Comparison of ENCODE assay signal across 8 cellular contexts in genomic region chr6:116253505-116254296, GRCh38. TPM values are rescaled to one million over a fixed set of nuclear protein-coding genes. Genes with fewer than 3 reads are reported as not detected.
DNase-seq lines count a peak whose midpoint lies in the region; ATAC-seq and TF ChIP-seq lines count a peak whose summit lies in the region.

Gene TSPYL4 (minus strand): TSS chr6:116254075. CDS start chr6:116254008, 67 bp downstream.

- no peaks in the 10 kb centered on the region for H3K4me1 Mint-ChIP-seq in activated T-helper 1 cell treated with anti-CD3 and anti-CD28 coated beads, Interleukin-12 subunit alpha, Interleukin-12 subunit beta, Interleukin-2, Interleukin-4 antibody, amounts not matched to agents 30 ng/mL and 10 ng/mL and 1 ng/mL, durations not matched to agents 14 hours and 24 hours and 36 hours (ENCODE audit: low read depth)
- peaks cover 0 to 27% (median 3%) of the 10 kb centered on the region in 3 donors for H3K4me1 Mint-ChIP-seq in naive B cell
- peaks cover 1% of the 10 kb centered on the region for H3K4me1 Mint-ChIP-seq in stimulated activated effector memory CD8-positive, alpha-beta T cell treated with anti-CD3 and anti-CD28 coated beads, Interleukin-12 subunit alpha, Interleukin-12 subunit beta, amount 100 ng/mL, for 72 hours

- H3K4me3 Mint-ChIP-seq in activated T-helper 1 cell treated with anti-CD3 and anti-CD28 coated beads, Interleukin-12 subunit alpha, Interleukin-12 subunit beta, Interleukin-2, Interleukin-4 antibody, amounts not matched to agents 30 ng/mL and 10 ng/mL and 1 ng/mL, durations not matched to agents 14 hours and 24 hours and 36 hours, result no peak within 1 kb of the TSS
- H3K4me3 Mint-ChIP-seq in naive B cell, result no peak within 1 kb of the TSS
- no peak within 1 kb of the TSS for H3K4me3 Mint-ChIP-seq in stimulated activated effector memory CD8-positive, alpha-beta T cell treated with anti-CD3 and anti-CD28 coated beads, Interleukin-12 subunit alpha, Interleukin-12 subunit beta, amount 100 ng/mL, for 72 hours

- H3K4me3 ChIP-seq in LNCaP clone FGC (ENCODE audit: low read depth, low read length), result peak within 1 kb of the TSS; percentile 99
- H3K4me3 ChIP-seq in fibroblast of mammary gland (ENCODE audit: control insufficient read depth, low read depth, low read length), result peak within 1 kb of the TSS; percentile 91

- DNase-seq in EH (ENCODE audit: low read depth) (peak; percentile 97), H4 (ENCODE audit: low spot score) (peak; percentile 90), LNCaP clone FGC (ENCODE audit: low read depth) (peak; percentile 90), RPMI7951 (ENCODE audit: low read depth) (peak; percentile 97), fibroblast of mammary gland (ENCODE audit: low read depth) (peak; percentile 95), naive B cell (peak; percentile 89)
- peak; percentile 88 for DNase-seq in activated T-helper 1 cell treated with anti-CD3 and anti-CD28 coated beads, Interleukin-12 subunit alpha, Interleukin-12 subunit beta, Interleukin-2, Interleukin-4 antibody, amounts not matched to agents 30 ng/mL and 10 ng/mL and 1 ng/mL, durations not matched to agents 14 hours and 24 hours and 36 hours (ENCODE audit: low spot score)
- peak; percentile 70 to 89 for DNase-seq in stimulated activated effector memory CD8-positive, alpha-beta T cell treated with anti-CD3 and anti-CD28 coated beads, Interleukin-12 subunit alpha, Interleukin-12 subunit beta, amount 100 ng/mL, for 72 hours (ENCODE audit: low spot score in 2 of 2)

- no peaks in the 10 kb centered on the region for H3K27me3 Mint-ChIP-seq in activated T-helper 1 cell treated with anti-CD3 and anti-CD28 coated beads, Interleukin-12 subunit alpha, Interleukin-12 subunit beta, Interleukin-2, Interleukin-4 antibody, amounts not matched to agents 30 ng/mL and 10 ng/mL and 1 ng/mL, durations not matched to agents 14 hours and 24 hours and 36 hours (ENCODE audit: insufficient read depth)
- H3K27me3 Mint-ChIP-seq in naive B cell, result no peaks in the 10 kb centered on the region

- no peak for TF ChIP-seq CTCF in LNCaP clone FGC (IDR thresholded peaks at IDR 0.05; ENCODE audit: control insufficient read depth, extremely low read depth, insufficient read depth)
- TF ChIP-seq CTCF in fibroblast of mammary gland (conservative IDR thresholded peaks at IDR 0.05; ENCODE audit: control insufficient read depth, insufficient read depth, low read depth, low read length), result no peak

- intact Hi-C loops in activated T-helper 1 cell treated with anti-CD3 and anti-CD28 coated beads, Interleukin-12 subunit alpha, Interleukin-12 subunit beta, Interleukin-2, Interleukin-4 antibody, amounts not matched to agents 30 ng/mL and 10 ng/mL and 1 ng/mL, durations not matched to agents 14 hours and 24 hours and 36 hours (cut with micrococcal nuclease), result loop anchor here (1.0 to 10.0 kb wide), 8 partner anchors 26 to 1351 kb away; partner anchors contain the start of genes GOPC, KPNA5, RWDD1 and TSPYL1

- H3K36me3 Mint-ChIP-seq in activated T-helper 1 cell treated with anti-CD3 and anti-CD28 coated beads, Interleukin-12 subunit alpha, Interleukin-12 subunit beta, Interleukin-2, Interleukin-4 antibody, amounts not matched to agents 30 ng/mL and 10 ng/mL and 1 ng/mL, durations not matched to agents 14 hours and 24 hours and 36 hours (ENCODE audit: low read depth), result peaks cover 14% of the 10 kb centered on the region
- H3K36me3 Mint-ChIP-seq in naive B cell, result no peaks in the 10 kb centered on the region
- H3K36me3 Mint-ChIP-seq in stimulated activated effector memory CD8-positive, alpha-beta T cell treated with anti-CD3 and anti-CD28 coated beads, Interleukin-12 subunit alpha, Interleukin-12 subunit beta, amount 100 ng/mL, for 72 hours, result peaks cover 14% of the 10 kb centered on the region

- no peaks in the 10 kb centered on the region for H3K9me3 Mint-ChIP-seq in activated T-helper 1 cell treated with anti-CD3 and anti-CD28 coated beads, Interleukin-12 subunit alpha, Interleukin-12 subunit beta, Interleukin-2, Interleukin-4 antibody, amounts not matched to agents 30 ng/mL and 10 ng/mL and 1 ng/mL, durations not matched to agents 14 hours and 24 hours and 36 hours
- H3K9me3 Mint-ChIP-seq in naive B cell, result no peaks in the 10 kb centered on the region
- no peaks in the 10 kb centered on the region for H3K9me3 Mint-ChIP-seq in stimulated activated effector memory CD8-positive, alpha-beta T cell treated with anti-CD3 and anti-CD28 coated beads, Interleukin-12 subunit alpha, Interleukin-12 subunit beta, amount 100 ng/mL, for 72 hours

- H3K27ac Mint-ChIP-seq in activated T-helper 1 cell treated with anti-CD3 and anti-CD28 coated beads, Interleukin-12 subunit alpha, Interleukin-12 subunit beta, Interleukin-2, Interleukin-4 antibody, amounts not matched to agents 30 ng/mL and 10 ng/mL and 1 ng/mL, durations not matched to agents 14 hours and 24 hours and 36 hours, result no peak within 1 kb of the TSS
- H3K27ac Mint-ChIP-seq in naive B cell, result no peak within 1 kb of the TSS
- H3K27ac Mint-ChIP-seq in stimulated activated effector memory CD8-positive, alpha-beta T cell treated with anti-CD3 and anti-CD28 coated beads, Interleukin-12 subunit alpha, Interleukin-12 subunit beta, amount 100 ng/mL, for 72 hours, result no peak within 1 kb of the TSS

- peak; percentile 97 to 98 for ATAC-seq in naive B cell (ENCODE audit: low read depth in 2 of 2)
- ATAC-seq in stimulated activated effector memory CD8-positive, alpha-beta T cell treated with anti-CD3 and anti-CD28 coated beads, Interleukin-12 subunit alpha, Interleukin-12 subunit beta, amount 100 ng/mL, for 72 hours, result peak; percentile 99

RNA-seq across cellular contexts. Expression of gene TSPYL4, which starts in this region (rescaled TPM):
- total RNA-seq in H4 (2014; rRNA removed; shearing (Covaris generic)), result 5.8 and 6.3 TPM in 2 replicates
- 17.4 and 19.5 TPM in 2 replicates for total RNA-seq in RPMI7951 (2014; rRNA removed; shearing (Covaris generic))
- 20.4 and 21.4 TPM in 2 replicates for total RNA-seq in activated T-helper 1 cell treated with anti-CD3 and anti-CD28 coated beads, Interleukin-12 subunit alpha, Interleukin-12 subunit beta, Interleukin-2, Interleukin-4 antibody, amounts not matched to agents 30 ng/mL and 10 ng/mL and 1 ng/mL, durations not matched to agents 14 hours and 24 hours and 36 hours
- polyA plus RNA-seq in naive B cell (ENCODE audit: low read depth in 6 of 6), result 10 to 100 TPM; 11.6 to 17.8 (median 14.4) TPM

Comparison
In these comparisons a context has a peak if more than half of its experiments do, and no peak if none do; other contexts are left out.
1. Peak in every context shown above with its lines: DNase-seq, ATAC-seq and H3K4me3 ChIP-seq.